9 cellular contexts compared by ENCODE assay signal in the genomic region with DNA sequence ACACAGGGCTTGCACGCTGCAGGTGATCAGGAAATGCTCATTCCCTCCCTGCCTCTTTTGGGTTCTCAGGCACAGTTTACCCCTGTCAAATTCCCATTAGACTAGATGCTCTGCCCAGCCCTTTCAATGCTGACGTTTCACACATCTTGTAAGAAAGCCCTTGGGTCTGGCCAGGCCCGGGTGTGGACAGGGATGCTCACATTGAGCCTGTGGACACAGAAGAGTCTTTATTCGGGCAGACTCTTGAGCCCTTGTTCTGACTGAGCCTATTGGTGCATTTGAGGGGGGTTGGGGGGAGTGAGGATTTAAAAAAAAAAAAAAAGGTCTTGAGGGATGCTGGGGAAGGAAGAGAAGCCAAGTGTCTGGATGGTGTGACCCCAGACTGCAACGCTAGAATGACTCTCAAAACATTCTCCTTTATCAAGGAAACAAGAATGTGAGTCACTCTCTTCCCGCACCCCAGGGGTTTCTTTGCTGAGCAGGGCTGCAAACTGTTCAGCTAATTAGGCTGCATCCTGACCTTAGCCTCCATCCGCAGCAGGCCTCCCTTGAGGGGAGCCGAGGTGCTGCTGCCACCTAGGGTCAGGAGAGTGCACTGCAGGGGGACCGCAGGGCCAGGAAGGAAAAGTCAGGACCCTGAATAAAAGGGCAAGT. TPM values are rescaled to one million over a fixed set of nuclear protein-coding genes. Genes with fewer than 3 reads are reported as not detected.
DNase-seq lines count a peak whose midpoint lies in the region; ATAC-seq, FAIRE-seq and TF ChIP-seq lines count a peak whose summit lies in the region.
"Had no signal": no experiment of that assay in that cellular context is flagged by ENCODE, and none has a peak within 500 bp of the region (broad histone marks: within the 10 kb centered on the region; RNA-seq: fewer than 3 reads in every experiment).

No MANE protein-coding gene starts in this region.

- peak in 1 of 2 experiments; percentile 53; a peak in 1 of 3 replicates for TF ChIP-seq EP300 in H1 (IDR thresholded peaks at IDR 0.05; ENCODE audit: borderline replicate concordance in 1 of 2, low read depth in 2 of 2, low read length in 2 of 2)

- peak overlapping the region; percentile 73; the same call in 1 of the 2 replicates for H2BK5ac ChIP-seq in H1 (ENCODE audit: low read depth, low read length)
- no peak overlapping the region for H2BK5ac ChIP-seq in mesenchymal stem cell (ENCODE audit: low read depth, low read length, poor library complexity, severe bottlenecking)

- 53% methylated on average over 7 of the region's 9 CpGs; no CpG with 5 or more reads in 1 of the 2 experiments for WGBS in H1 (ENCODE audit: extremely low coverage in 1 of 2, insufficient coverage in 1 of 2, insufficient read length in 1 of 2, insufficient replicate concordance in 2 of 2, low coverage in 1 of 2, low lambda C conversion rate in 2 of 2, missing lambda C conversion rate in 1 of 2), 2 experiments
- WGBS in mesenchymal stem cell = 27% methylated on average over 9 of the region's 9 CpGs

- no peak for TF ChIP-seq POLR2A in H1 (IDR thresholded peaks at IDR 0.05; ENCODE audit: control extremely low read depth in 1 of 2, low read depth in 2 of 2, low read length in 2 of 2)

- peak; percentile 91 to 99 (median 97) for TF ChIP-seq CTCF in H1 (IDR thresholded peaks at IDR 0.05; ENCODE audit: control extremely low read depth in 1 of 3, insufficient read depth in 1 of 3, low read depth in 1 of 3, low read length in 3 of 3)

- H4K20me1 ChIP-seq in H1 (replicated peaks in 1 of 2; ENCODE audit: control insufficient read depth in 1 of 2, insufficient read depth in 2 of 2, low read length in 2 of 2) = no peaks in the 10 kb centered on the region

- peak; percentile 98 for FAIRE-seq in H1 (lab: Jason Lieb, UNC)
- FAIRE-seq: G401.6 had no signal

- H3K79me1 ChIP-seq in H1 (ENCODE audit: low read depth, low read length) = no peaks in the 10 kb centered on the region
- no peaks in the 10 kb centered on the region for H3K79me1 ChIP-seq in mesenchymal stem cell (replicated peaks; ENCODE audit: low read length, poor library complexity, severe bottlenecking)

- H3K9ac ChIP-seq in H1 (replicated peaks in 1 of 4; ENCODE audit: extremely low read depth in 1 of 4, low read depth in 3 of 4, low read length in 3 of 4) = no peak overlapping the region
- H3K9ac ChIP-seq in mesenchymal stem cell (ENCODE audit: low read length) = peak overlapping the region; percentile 12

- H2AK5ac ChIP-seq in H1 (ENCODE audit: low read depth, low read length) (no peak overlapping the region), mesenchymal stem cell (ENCODE audit: low read length, severe bottlenecking) (peak overlapping the region; percentile 53)

- H3K79me2 ChIP-seq in H1 (ENCODE audit: control insufficient read depth in 1 of 2, insufficient read depth in 2 of 2, low read length in 2 of 2) = no peaks in the 10 kb centered on the region

- H3K56ac ChIP-seq in H1 (replicated peaks; ENCODE audit: insufficient read length, low read depth, low read length) = no peak overlapping the region

- H3K27ac ChIP-seq in H1 (ENCODE audit: low read depth, low read length) = no peak overlapping the region
- H3K27ac ChIP-seq in mesenchymal stem cell (ENCODE audit: low read length, poor library complexity, severe bottlenecking) = peak overlapping the region; percentile 51

- H3K27me3 ChIP-seq in H1 (replicated peaks in 1 of 4; ENCODE audit: control insufficient read depth in 3 of 4, extremely low read depth in 1 of 4, insufficient read depth in 3 of 4, low read length in 3 of 4) (peaks cover 0 to 3% (median 1%) of the 10 kb centered on the region in 4 experiments; a peak in 5 of 7 replicates), mesenchymal stem cell (ENCODE audit: control insufficient read depth in 1 of 2, insufficient read depth in 1 of 2, low read length in 2 of 2) (no peaks in the 10 kb centered on the region)

- no peaks in the 10 kb centered on the region for H3K23me2 ChIP-seq in H1 (ENCODE audit: low read depth, low read length)

- no peaks in the 10 kb centered on the region for H3K9me3 ChIP-seq in H1 (ENCODE audit: insufficient read depth in 2 of 2, low read depth in 1 of 2, low read length in 1 of 2)
- no peaks in the 10 kb centered on the region for H3K9me3 ChIP-seq in mesenchymal stem cell (ENCODE audit: control insufficient read depth, low read length)

- DNase-seq in NCI-H2029 (lab: John Stamatoyannopoulos, UW) = peak; percentile 10
- DNase-seq in NCI-H2029 treated with DMSO at 0.1 percent for 48 hours (lab: John Stamatoyannopoulos, UW) = no peak
- peak; percentile 5 for DNase-seq in NCI-H2196 treated with DMSO at 0.1 percent for 48 hours (lab: John Stamatoyannopoulos, UW; ENCODE audit: unreplicated experiment)
- DNase-seq in activated CD4-positive, alpha-beta T cell treated with anti-CD3 and anti-CD28 coated beads, Interleukin-2, amount 50 U/mL, for 4 hours = peak; percentile 26 to 44
- DNase-seq in H1 (ENCODE audit: low read depth in 1 of 2, low spot score in 2 of 2) = peak; percentile 89 to 97
- DNase-seq in mesenchymal stem cell = peak; percentile 78
- peak; percentile 35 for DNase-seq in stimulated activated CD8-positive, alpha-beta memory T cell treated with anti-CD3 and anti-CD28 coated beads, Interleukin-7, amount 100 ng/mL, for 24 hours (ENCODE audit: low read depth)

- H2BK120ac ChIP-seq in H1 (replicated peaks; ENCODE audit: low read depth, low read length) (peak overlapping the region; percentile 56), mesenchymal stem cell (ENCODE audit: low read depth, low read length) (peak overlapping the region; percentile 23)

- H3K14ac ChIP-seq in H1 (ENCODE audit: insufficient read length) = no peak overlapping the region
- no peak overlapping the region for H3K14ac ChIP-seq in mesenchymal stem cell (ENCODE audit: low read length in 2 of 2)

- H3K4ac ChIP-seq in H1 (replicated peaks; ENCODE audit: insufficient read length, low read depth, low read length) (no peak overlapping the region), mesenchymal stem cell (ENCODE audit: low read depth in 1 of 2, low read length in 2 of 2) (no peak overlapping the region)

- H4K91ac ChIP-seq in H1 (replicated peaks; ENCODE audit: insufficient read length, low read length) (peak overlapping the region; percentile 70), mesenchymal stem cell (ENCODE audit: low read length) (no peak overlapping the region)

- H3K4me2 ChIP-seq in H1 (ENCODE audit: insufficient read depth in 1 of 2, low read depth in 2 of 2, low read length in 2 of 2) (no peak overlapping the region), mesenchymal stem cell (ENCODE audit: low read length, poor library complexity, severe bottlenecking) (no peak overlapping the region)

- H2BK15ac ChIP-seq in H1 (ENCODE audit: low read length) (no peak overlapping the region), mesenchymal stem cell (ENCODE audit: low read depth, poor library complexity, severe bottlenecking) (no peak overlapping the region)

- no peak overlapping the region for H4K5ac ChIP-seq in H1 (ENCODE audit: insufficient read length, low read depth, low read length)

- POLR2A ChIA-PET in H1 (lab: Charles Lee; ENCODE audit: partially characterized antibody) = interaction anchor here (1.0 kb wide), 1 partner anchor 20 kb away, joined by 4 read pairs; no protein-coding TSS in a partner anchor

- CTCF ChIA-PET in H1 (lab: Charles Lee; ENCODE audit: partially characterized antibody) = interaction anchor here (0.6 to 3.2 kb wide), 30 partner anchors 8 to 1187 kb away, joined by 3 to 26 read pairs (median 4); no protein-coding TSS in a partner anchor

- H4K8ac ChIP-seq in H1 (ENCODE audit: extremely low read depth, insufficient read depth, low read length) = no peak overlapping the region
- H4K8ac ChIP-seq in mesenchymal stem cell (ENCODE audit: low read length) = no peak overlapping the region

- ATAC-seq in HG02571 (IDR thresholded peaks at IDR 0.05; ENCODE audit: unreplicated experiment) = peak; percentile 76

- TF ChIP-seq RAD21 in H1 (IDR thresholded peaks at IDR 0.05 in 1 of 2, conservative IDR thresholded peaks at IDR 0.05 in 1 of 2; ENCODE audit: low read depth in 2 of 2, low read length in 2 of 2) = peak; percentile 95 to 98

- H3K18ac ChIP-seq in H1 (ENCODE audit: extremely low read depth, low read length) (peak overlapping the region; percentile 75), mesenchymal stem cell (ENCODE audit: low read depth in 1 of 2, low read length in 2 of 2) (no peak overlapping the region)

- H3K36me3 ChIP-seq in H1 (ENCODE audit: control insufficient read depth in 2 of 4, insufficient read depth in 4 of 4, low read length in 3 of 4) = no peaks in the 10 kb centered on the region
- H3K36me3 ChIP-seq in mesenchymal stem cell (ENCODE audit: control insufficient read depth in 1 of 2, insufficient read depth in 2 of 2, low read depth in 1 of 2, low read length in 2 of 2) = no peaks in the 10 kb centered on the region

- H2AFZ ChIP-seq in H1 (ENCODE audit: low read length) (no peak overlapping the region), mesenchymal stem cell (ENCODE audit: low read depth, low read length) (no peak overlapping the region)

- H3K4me3 ChIP-seq in H1 (ENCODE audit: extremely low read depth in 1 of 4, insufficient read depth in 2 of 4, low read depth in 3 of 4, low read length in 4 of 4) (no peak overlapping the region), mesenchymal stem cell (ENCODE audit: insufficient read depth in 1 of 2, low read depth in 1 of 2, low read length in 2 of 2) (no peak overlapping the region)

- H2BK20ac ChIP-seq in H1 (ENCODE audit: low read length) = peak overlapping the region; percentile 89; the same call in 1 of the 2 replicates

- peaks cover 0 to 7% (median 5%) of the 10 kb centered on the region in 4 experiments; a peak in 6 of 7 replicates for H3K4me1 ChIP-seq in H1 (replicated peaks in 1 of 4; ENCODE audit: control insufficient read depth in 3 of 4, insufficient read depth in 4 of 4, low read length in 3 of 4)
- H3K4me1 ChIP-seq in mesenchymal stem cell (ENCODE audit: control insufficient read depth, insufficient read depth, low read depth, low read length) = peaks cover 27% of the 10 kb centered on the region

- H2BK12ac ChIP-seq in H1 (ENCODE audit: low read depth, low read length) = peak overlapping the region; percentile 79; the same call in 1 of the 2 replicates
- peak overlapping the region in 1 of 2 experiments; percentile 3 for H2BK12ac ChIP-seq in mesenchymal stem cell (ENCODE audit: low read length in 2 of 2)

- H3K23ac ChIP-seq in H1 (ENCODE audit: insufficient read length) (no peak overlapping the region), mesenchymal stem cell (ENCODE audit: low read length in 2 of 2) (no peak overlapping the region)

RNA-seq across cellular contexts. Expression of gene TMEM72, which starts 53.6 kb away (rescaled TPM):
- not detected in 2 replicates for total RNA-seq in H1 (2021; fragmentation: NEBNext Ultra II Directional; extraction: Animal tissue kit (Norgen Biotek cat#: 25700))
- not detected in 2 replicates for polyA plus RNA-seq in H1 (2011; rRNA removed)
- polyA plus RNA-seq in H1 (2011; cell fraction: cytosol; rRNA removed) = 0.03 TPM
- not detected for polyA plus RNA-seq in H1 (2011; cell fraction: nucleus; rRNA removed)
- polyA plus RNA-seq in H1 (2012, experiment 1 of 2) = not detected in 4 replicates
- not detected for polyA plus RNA-seq in H1 (2012, experiment 2 of 2)
- polyA plus RNA-seq in H1 (2013, experiment 1 of 2) = not detected
- polyA plus RNA-seq in H1 (2013, experiment 2 of 2) = not detected
- not detected in 2 replicates for polyA minus RNA-seq in H1 (2011; rRNA and poly(A)+ RNA removed)
- not detected for polyA minus RNA-seq in H1 (2011; cell fraction: cytosol; rRNA and poly(A)+ RNA removed)
- not detected for polyA minus RNA-seq in H1 (2011; cell fraction: nucleus; rRNA and poly(A)+ RNA removed)
- 0.23 TPM for polyA plus RNA-seq in mesenchymal stem cell (2013, experiment 1 of 2)
- polyA plus RNA-seq in mesenchymal stem cell (2013, experiment 2 of 2) = 0.11 TPM
